31 cellular contexts compared by ENCODE assay signal in genomic region chr7:106382929-106383328, GRCh38.
A peak's percentile ranks its signal among the peaks of the same experiment; 100 is the strongest.
DNase-seq lines count a peak whose midpoint lies in the region; ATAC-seq and TF ChIP-seq lines count a peak whose summit lies in the region.
"Had no signal": no experiment of that assay in that cellular context is flagged by ENCODE, and none has a peak within 500 bp of the region (broad histone marks: within the 10 kb centered on the region; RNA-seq: fewer than 3 reads in every experiment).

No MANE protein-coding gene starts in this region.

- no peak overlapping the region for H3K4me3 ChIP-seq in left ventricle myocardium inferior
- H3K4me3 ChIP-seq in neutrophil (ENCODE audit: low read depth in 1 of 2, low read length in 1 of 2) = no peak overlapping the region
- H3K4me3 ChIP-seq: A549; BLaER1; BLaER1 treated with 17β-estradiol and CSF1 and Interleukin-3, amounts not matched to agents 10 nM and 100 nM had no signal

- H3K27ac ChIP-seq in left ventricle myocardium inferior (replicated peaks) = no peak overlapping the region
- H3K27ac ChIP-seq in neutrophil = peak overlapping the region; percentile 65
- H3K27ac ChIP-seq: 22Rv1; BLaER1; BLaER1 treated with 17β-estradiol and CSF1 and Interleukin-3, amounts not matched to agents 10 nM and 100 nM; C4-2B had no signal

- H3K36me3 ChIP-seq in left ventricle myocardium inferior (no peaks in the 10 kb centered on the region), neutrophil (no peaks in the 10 kb centered on the region)
- H3K36me3 ChIP-seq: BE2C; BLaER1; BLaER1 treated with 17β-estradiol and CSF1 and Interleukin-3, amounts not matched to agents 10 nM and 100 nM had no signal

- no peaks in the 10 kb centered on the region for H3K27me3 ChIP-seq in left ventricle myocardium inferior (ENCODE audit: low read depth)
- no peaks in the 10 kb centered on the region for H3K27me3 ChIP-seq in neutrophil
- H3K27me3 ChIP-seq: BE2C; BLaER1; BLaER1 treated with 17β-estradiol and CSF1 and Interleukin-3, amounts not matched to agents 10 nM and 100 nM had no signal

- DNase-seq in Right ventricle myocardium superior (no peak), left ventricle myocardium inferior (no peak), left ventricle myocardium superior (no peak), Right ventricle myocardium inferior (ENCODE audit: missing footprints) (no peak), NCI-H345 treated with DMSO at 0.1 percent for 48 hours (lab: John Stamatoyannopoulos, UW; ENCODE audit: unreplicated experiment) (no peak)
- DNase-seq: 8988T; ACHN; AML-193; BE2C; C1 segment of cervical spinal cord; Caco-2; Calu3; CD4-positive, alpha-beta memory T cell; CD4-positive, alpha-beta T cell; CD4-positive, CD25-positive, alpha-beta regulatory T cell; CD8-positive, alpha-beta memory T cell; CD8-positive, alpha-beta T cell; COR-L47; DMS 273 treated with DMSO at 0.1 percent for 48 hours; DMS153; DMS53; DMS79; DMS79 treated with DMSO at 0.1 percent for 48 hours; DND-41; EL had no signal

- H3K4me1 ChIP-seq in left ventricle myocardium inferior (peaks cover 8% of the 10 kb centered on the region), neutrophil (ENCODE audit: control insufficient read depth in 1 of 2, insufficient read depth in 1 of 2, low read depth in 1 of 2, low read length in 1 of 2) (peaks cover 28 to 35% of the 10 kb centered on the region in 2 experiments)
- H3K4me1 ChIP-seq: BE2C had no signal

- H3K9me3 ChIP-seq in left ventricle myocardium inferior (replicated peaks) (no peaks in the 10 kb centered on the region), neutrophil (no peaks in the 10 kb centered on the region)
- H3K9me3 ChIP-seq: BE2C had no signal

- TF ChIP-seq CTCF in left ventricle myocardium inferior (IDR thresholded peaks at IDR 0.05; ENCODE audit: borderline replicate concordance) = no peak
- TF ChIP-seq CTCF in neutrophil (IDR thresholded peaks at IDR 0.05) = no peak

- ATAC-seq in Right ventricle myocardium superior (ENCODE audit: poor library complexity) = peak; percentile 31
- ATAC-seq in left ventricle myocardium superior = peak; percentile 60
- ATAC-seq in Right ventricle myocardium inferior = no peak
- ATAC-seq: A549; CD8-positive, alpha-beta T cell had no signal

- intact Hi-C loops in Right ventricle myocardium superior (cut with DNase I) = no loop called here
- intact Hi-C loops in left ventricle myocardium inferior (cut with micrococcal nuclease) = no loop called here
- intact Hi-C loops in left ventricle myocardium superior (cut with micrococcal nuclease) = no loop called here
- intact Hi-C loops in Right ventricle myocardium inferior (cut with DNase I) = no loop called here
